In genomic region chr1:226631229-226632000, GRCh38 we compare ENCODE assay signal across 15 cellular contexts.
DNase-seq lines count a peak whose midpoint lies in the region; ATAC-seq and TF ChIP-seq lines count a peak whose summit lies in the region.
"Had no signal": no experiment of that assay in that cellular context is flagged by ENCODE, and none has a peak within 500 bp of the region (broad histone marks: within the 10 kb centered on the region; RNA-seq: fewer than 3 reads in every experiment).

No MANE protein-coding gene starts in this region.

- no peak for DNase-seq in activated CD8-positive, alpha-beta T cell treated with anti-CD3 and anti-CD28 coated beads for 36 hours
- no peak for DNase-seq in activated CD8-positive, alpha-beta T cell treated with anti-CD3 and anti-CD28 coated beads, Interleukin-2, amount 10 ng/mL, durations not matched to agents 7 days and 5 days
- DNase-seq in NCI-H69 (lab: John Stamatoyannopoulos, UW) (peak; percentile 18), left ventricle myocardium superior (peak; percentile 10), cerebellar nuclear complex (lab: John Stamatoyannopoulos, UW) (no peak), globus pallidus (ENCODE audit: low spot score) (no peak), NCI-H748 (lab: John Stamatoyannopoulos, UW; ENCODE audit: unreplicated experiment) (no peak)
- DNase-seq: activated CD4-positive, alpha-beta T cell treated with anti-CD3 and anti-CD28 coated beads for 4 hours; activated T-cell treated with anti-CD3 and anti-CD28 coated beads, Interleukin-2, amount 50 U/mL, for 72 hours; effector CD8-positive, alpha-beta T cell; HCEC 1CT; mesenchymal stem cell; NCI-H82; small intestine had no signal

- CTCF ChIA-PET in activated CD8-positive, alpha-beta T cell treated with anti-CD3 and anti-CD28 coated beads for 36 hours (lab: Charles Lee), result interaction anchor here (5.1 to 7.9 kb wide), 3 partner anchors 50 to 195 kb away, joined by 39 to 133 read pairs (median 73); no protein-coding TSS in a partner anchor
- CTCF ChIA-PET in activated CD8-positive, alpha-beta T cell treated with anti-CD3 and anti-CD28 coated beads, Interleukin-2, amount 10 ng/mL, durations not matched to agents 7 days and 5 days (lab: Charles Lee), result interaction anchor here (0.8 to 4.9 kb wide), 6 partner anchors 23 to 97 kb away, joined by 3 to 72 read pairs (median 4); no protein-coding TSS in a partner anchor

- POLR2A ChIA-PET in activated CD8-positive, alpha-beta T cell treated with anti-CD3 and anti-CD28 coated beads for 36 hours (lab: Charles Lee), result interaction anchor here (0.6 to 4.8 kb wide), 5 partner anchors 12 to 251 kb away, joined by 3 to 28 read pairs (median 4); no protein-coding TSS in a partner anchor
- POLR2A ChIA-PET in activated CD8-positive, alpha-beta T cell treated with anti-CD3 and anti-CD28 coated beads, Interleukin-2, amount 10 ng/mL, durations not matched to agents 7 days and 5 days (lab: Charles Lee), result interaction anchor here (0.9 kb wide), 1 partner anchor 68 kb away, joined by 3 read pairs; no protein-coding TSS in a partner anchor

- H3K4me3 Mint-ChIP-seq in activated CD8-positive, alpha-beta T cell treated with anti-CD3 and anti-CD28 coated beads for 36 hours, result no peak overlapping the region
- H3K4me3 Mint-ChIP-seq in activated CD8-positive, alpha-beta T cell treated with anti-CD3 and anti-CD28 coated beads, Interleukin-2, amount 10 ng/mL, durations not matched to agents 7 days and 5 days, result no peak overlapping the region
- no peak overlapping the region for H3K4me3 Mint-ChIP-seq in stimulated activated memory B cell treated with anti-CD40 and anti-IgM and Interleukin-4, amounts not matched to agents 10 μg/mL and 1 μg/mL and 100 μg/mL, for 72 hours
- H3K4me3 Mint-ChIP-seq: activated T-cell treated with anti-CD3 and anti-CD28 coated beads, Interleukin-2, amount 50 U/mL, for 72 hours had no signal

- H3K27me3 Mint-ChIP-seq in activated CD8-positive, alpha-beta T cell treated with anti-CD3 and anti-CD28 coated beads for 36 hours, result no peaks in the 10 kb centered on the region
- H3K27me3 Mint-ChIP-seq in activated CD8-positive, alpha-beta T cell treated with anti-CD3 and anti-CD28 coated beads, Interleukin-2, amount 10 ng/mL, durations not matched to agents 7 days and 5 days (ENCODE audit: low read depth), result no peaks in the 10 kb centered on the region
- no peaks in the 10 kb centered on the region for H3K27me3 Mint-ChIP-seq in stimulated activated memory B cell treated with anti-CD40 and anti-IgM and Interleukin-4, amounts not matched to agents 10 μg/mL and 1 μg/mL and 100 μg/mL, for 72 hours

- H3K4me1 Mint-ChIP-seq in activated CD8-positive, alpha-beta T cell treated with anti-CD3 and anti-CD28 coated beads for 36 hours (ENCODE audit: low read depth), result peaks cover 68% of the 10 kb centered on the region
- peaks cover 46% of the 10 kb centered on the region for H3K4me1 Mint-ChIP-seq in activated CD8-positive, alpha-beta T cell treated with anti-CD3 and anti-CD28 coated beads, Interleukin-2, amount 10 ng/mL, durations not matched to agents 7 days and 5 days (ENCODE audit: low read depth)
- peaks cover 80% of the 10 kb centered on the region for H3K4me1 Mint-ChIP-seq in stimulated activated memory B cell treated with anti-CD40 and anti-IgM and Interleukin-4, amounts not matched to agents 10 μg/mL and 1 μg/mL and 100 μg/mL, for 72 hours

- no peak for ATAC-seq in activated CD8-positive, alpha-beta T cell treated with anti-CD3 and anti-CD28 coated beads for 36 hours
- ATAC-seq in activated CD8-positive, alpha-beta T cell treated with anti-CD3 and anti-CD28 coated beads, Interleukin-2, amount 10 ng/mL, durations not matched to agents 7 days and 5 days, result no peak
- no peak for ATAC-seq in left ventricle myocardium superior
- ATAC-seq in stimulated activated memory B cell treated with anti-CD40 and anti-IgM and Interleukin-4, amounts not matched to agents 10 μg/mL and 1 μg/mL and 100 μg/mL, for 72 hours, result no peak
- ATAC-seq: activated T-cell treated with anti-CD3 and anti-CD28 coated beads, Interleukin-2, amount 50 U/mL, for 72 hours had no signal

- H3K9me3 Mint-ChIP-seq in activated CD8-positive, alpha-beta T cell treated with anti-CD3 and anti-CD28 coated beads for 36 hours, result peaks cover 14% of the 10 kb centered on the region
- H3K9me3 Mint-ChIP-seq in activated CD8-positive, alpha-beta T cell treated with anti-CD3 and anti-CD28 coated beads, Interleukin-2, amount 10 ng/mL, durations not matched to agents 7 days and 5 days (ENCODE audit: insufficient read depth), result no peaks in the 10 kb centered on the region
- H3K9me3 Mint-ChIP-seq in stimulated activated memory B cell treated with anti-CD40 and anti-IgM and Interleukin-4, amounts not matched to agents 10 μg/mL and 1 μg/mL and 100 μg/mL, for 72 hours, result peaks cover 7% of the 10 kb centered on the region

- intact Hi-C loops in activated CD8-positive, alpha-beta T cell treated with anti-CD3 and anti-CD28 coated beads for 36 hours (cut with micrococcal nuclease), result no loop called here
- intact Hi-C loops in left ventricle myocardium superior (cut with micrococcal nuclease), result loop anchor here (5.0 kb wide), 1 partner anchor 196 kb away; no protein-coding TSS in a partner anchor

- H3K27ac Mint-ChIP-seq in activated CD8-positive, alpha-beta T cell treated with anti-CD3 and anti-CD28 coated beads for 36 hours, result peak overlapping the region; percentile 92
- no peak overlapping the region for H3K27ac Mint-ChIP-seq in activated CD8-positive, alpha-beta T cell treated with anti-CD3 and anti-CD28 coated beads, Interleukin-2, amount 10 ng/mL, durations not matched to agents 7 days and 5 days
- H3K27ac Mint-ChIP-seq in stimulated activated memory B cell treated with anti-CD40 and anti-IgM and Interleukin-4, amounts not matched to agents 10 μg/mL and 1 μg/mL and 100 μg/mL, for 72 hours, result peak overlapping the region; percentile 92

- no peak for TF ChIP-seq CTCF in activated CD8-positive, alpha-beta T cell treated with anti-CD3 and anti-CD28 coated beads for 36 hours (IDR thresholded peaks at IDR 0.05)

- H3K36me3 Mint-ChIP-seq in activated CD8-positive, alpha-beta T cell treated with anti-CD3 and anti-CD28 coated beads for 36 hours (ENCODE audit: low read depth), result peaks cover 50% of the 10 kb centered on the region
- H3K36me3 Mint-ChIP-seq in activated CD8-positive, alpha-beta T cell treated with anti-CD3 and anti-CD28 coated beads, Interleukin-2, amount 10 ng/mL, durations not matched to agents 7 days and 5 days (ENCODE audit: low read depth), result peaks cover 27% of the 10 kb centered on the region
- peaks cover 78% of the 10 kb centered on the region for H3K36me3 Mint-ChIP-seq in stimulated activated memory B cell treated with anti-CD40 and anti-IgM and Interleukin-4, amounts not matched to agents 10 μg/mL and 1 μg/mL and 100 μg/mL, for 72 hours

Comparison
In these comparisons a context has a peak if more than half of its experiments do, and no peak if none do; other contexts are left out.
1. DNase-seq: peak in NCI-H69 (single experiment) and left ventricle myocardium superior (single experiment); none in activated CD8-positive, alpha-beta T cell treated with anti-CD3 and anti-CD28 coated beads for 36 hours (single experiment), activated CD8-positive, alpha-beta T cell treated with anti-CD3 and anti-CD28 coated beads, Interleukin-2, amount 10 ng/mL, durations not matched to agents 7 days and 5 days (single experiment), cerebellar nuclear complex (0 of 2), globus pallidus (single experiment) and NCI-H748 (single experiment).